Comparison of ENCODE assay signal across 8 cellular contexts in genomic region chr14:103385153-103385993, GRCh38. TPM values are rescaled to one million over a fixed set of nuclear protein-coding genes. Genes with fewer than 3 reads are reported as not detected.
DNase-seq lines count a peak whose midpoint lies in the region; ATAC-seq, FAIRE-seq and TF ChIP-seq lines count a peak whose summit lies in the region.

TSS of gene MARK3 (plus strand) at chr14:103385415. CDS start at chr14:103386030, 615 bp downstream.

- H3K4me1 Mint-ChIP-seq in CD4-positive, alpha-beta T cell (ENCODE audit: low read depth): peaks cover 42% of the 10 kb centered on the region

- H2AFZ ChIP-seq in HepG2 (ENCODE audit: low read length): peak within 1 kb of the TSS; percentile 46

- no peak for TF ChIP-seq RAD21 in HepG2 (CRISPR knock-in tag; IDR thresholded peaks at IDR 0.05)

- no peaks in the 10 kb centered on the region for H3K9me3 Mint-ChIP-seq in CD4-positive, alpha-beta T cell

- in situ Hi-C loops in HepG2 (cut with HindIII; ENCODE audit: extremely low pct_ligation_motif_present, low pct_unique_long_range_greater_than_20kb): no loop called here

- BruUV-seq in HepG2 (replicated peaks; lab: Mats Ljungman, UMichigan): no TSS peak

- H3K27ac ChIP-seq in CD4-positive, alpha-beta T cell (ENCODE audit: low read depth, low read length): peak within 1 kb of the TSS; percentile 92
- peak within 1 kb of the TSS; percentile 88 for H3K27ac ChIP-seq in HepG2 (ENCODE audit: extremely low read length, insufficient read depth, low read length)

- no peaks in the 10 kb centered on the region for H3K27me3 Mint-ChIP-seq in CD4-positive, alpha-beta T cell

- no peaks in the 10 kb centered on the region for H3K27me3 ChIP-seq in CD4-positive, alpha-beta T cell (ENCODE audit: control insufficient read depth, insufficient read depth, low read length)
- H3K27me3 ChIP-seq in HepG2 (ENCODE audit: control insufficient read depth in 1 of 2, insufficient read depth in 2 of 2, low read length in 2 of 2): peaks cover 1 to 4% of the 10 kb centered on the region in 2 experiments; a peak in 2 of 5 replicates

- peak within 1 kb of the TSS; percentile 96 for H3K27ac Mint-ChIP-seq in CD4-positive, alpha-beta T cell

- ATAC-seq in CD4-positive, alpha-beta T cell (ENCODE audit: poor library complexity): peak; percentile 89
- ATAC-seq in GM19438 (IDR thresholded peaks at IDR 0.05; ENCODE audit: low read depth, unreplicated experiment) (peak; percentile 94), HG03575 (IDR thresholded peaks at IDR 0.05; ENCODE audit: extremely low read depth, insufficient number of reproducible peaks, low FRiP score, unreplicated experiment) (peak; percentile 76), HepG2 (peak; percentile 97)

- H3K36me3 Mint-ChIP-seq in CD4-positive, alpha-beta T cell (ENCODE audit: low read depth): peaks cover 13% of the 10 kb centered on the region

- FAIRE-seq in HepG2 (lab: Jason Lieb, UNC): peak; percentile 47

- peaks cover 28% of the 10 kb centered on the region for H3K4me1 ChIP-seq in HepG2 (ENCODE audit: insufficient read depth, low read length)

- peak within 1 kb of the TSS; percentile 95 for H3K4me2 ChIP-seq in HepG2 (ENCODE audit: low read depth, low read length)

- WGBS in HepG2 (ENCODE audit: low lambda C conversion rate): 0% methylated on average over 20 of the region's 97 CpGs

- peaks cover 0 to 4% of the 10 kb centered on the region in 2 experiments; a peak in 1 of 5 replicates for H3K36me3 ChIP-seq in HepG2 (replicated peaks in 1 of 2; ENCODE audit: control insufficient read depth in 1 of 2, insufficient read depth in 2 of 2, low read length in 2 of 2)

- H3K79me2 ChIP-seq in HepG2 (ENCODE audit: insufficient read depth, low read length): peaks cover 40% of the 10 kb centered on the region

- peak; percentile 42 for TF ChIP-seq CTCF in CD4-positive, alpha-beta T cell (IDR thresholded peaks at IDR 0.05)
- TF ChIP-seq CTCF in HepG2 (CRISPR knock-in tag; IDR thresholded peaks at IDR 0.05): peak; percentile 37

- H3K4me3 ChIP-seq in HepG2 (replicated peaks in 1 of 3; ENCODE audit: insufficient read depth in 1 of 3, low read depth in 2 of 3, low read length in 3 of 3): peak within 1 kb of the TSS; percentile 92 to 98 (median 93)

- H3K9me3 ChIP-seq in CD4-positive, alpha-beta T cell (ENCODE audit: control insufficient read depth, low read length): no peaks in the 10 kb centered on the region
- H3K9me3 ChIP-seq in HepG2 (ENCODE audit: low read length): no peaks in the 10 kb centered on the region

- CTCF ChIA-PET in CD4-positive, alpha-beta T cell (lab: Charles Lee): interaction anchor here (0.6 to 1.4 kb wide), 5 partner anchors 11 to 52 kb away, joined by 3 read pairs; partner anchors contain the start of gene EIF5
- CTCF ChIA-PET in HepG2 (lab: Yijun Ruan, JAX; ENCODE audit: low intra/inter-chr PET ratio, low total read pairs): no interaction called here

- peak within 1 kb of the TSS; percentile 92 for H3K9ac ChIP-seq in HepG2 (ENCODE audit: insufficient read depth, low read depth, low read length)

- intact Hi-C loops in CD4-positive, alpha-beta T cell (cut with DNase I, micrococcal nuclease): loop anchor here (1.0 to 5.0 kb wide), 4 partner anchors 50 to 177 kb away; partner anchors contain the start of genes BAG5 (in 1 of the 2), COA8 (in 1 of the 2) and TRMT61A (in 1 of the 2)
- intact Hi-C loops in HepG2 (cut with micrococcal nuclease; ENCODE audit: unreplicated experiment): loop anchor here (5.0 kb wide), 1 partner anchor 38 kb away; no protein-coding TSS in a partner anchor

- DNase-seq in CD4-positive, alpha-beta T cell: peak; percentile 91 to 97 (median 94)
- DNase-seq in NCI-H82 (lab: John Stamatoyannopoulos, UW): peak; percentile 97
- DNase-seq in activated CD4-positive, alpha-beta T cell treated with anti-CD3 and anti-CD28 coated beads, Interleukin-2, amount 50 U/mL, for 48 hours: peak; percentile 96 to 97
- DNase-seq in dermis microvascular lymphatic vessel endothelial cell (ENCODE audit: low read depth in 2 of 2): peak; percentile 89 to 97
- DNase-seq in HepG2 (ENCODE audit: low spot score): peak; percentile 92
- peak; percentile 97 for DNase-seq in stimulated activated CD4-positive, alpha-beta T cell treated with anti-CD3 and anti-CD28 coated beads, Interleukin-4, amount 100 ng/mL, for 1 hour

- POLR2A ChIA-PET in CD4-positive, alpha-beta T cell (lab: Charles Lee): interaction anchor here (1.0 to 2.1 kb wide), 7 partner anchors 14 to 330 kb away, joined by 3 to 32 read pairs (median 4); partner anchors contain the start of genes EIF5, XRCC3 and ZFYVE21
- POLR2A ChIA-PET in HepG2 (lab: Yijun Ruan, JAX): interaction anchor here (1.0 to 1.2 kb wide), 2 partner anchors 52 to 144 kb away, joined by 4 read pairs; partner anchors contain the start of genes EIF5 and TRMT61A

- H3K4me3 Mint-ChIP-seq in CD4-positive, alpha-beta T cell: peak within 1 kb of the TSS; percentile 99

- TF ChIP-seq POLR2A in HepG2 (IDR thresholded peaks at IDR 0.05; ENCODE audit: insufficient read depth in 1 of 2, low read depth in 2 of 2, low read length in 2 of 2): peak; percentile 60 to 85; a peak in 3 of 4 replicates

- TF ChIP-seq EP300 in HepG2 (IDR thresholded peaks at IDR 0.05; ENCODE audit: low read depth in 2 of 2, low read length in 2 of 2): peak in 1 of 2 experiments; percentile 66; a peak in 2 of 4 replicates
- no peak for TF ChIP-seq EP300 in HepG2 (CRISPR knock-in tag; IDR thresholded peaks at IDR 0.05; ENCODE audit: borderline replicate concordance)

- peaks cover 24% of the 10 kb centered on the region for H4K20me1 ChIP-seq in HepG2 (ENCODE audit: insufficient read depth, low read length)

TF ChIP-seq in HepG2, 621 proteins besides CTCF, POLR2A, EP300 and RAD21 (continues in another document):
- TF ChIP-seq SRSF9 (IDR thresholded peaks at IDR 0.05; ENCODE audit: borderline replicate concordance, insufficient read depth, low read depth, low read length, poor library complexity, severe bottlenecking) (no peak), SIN3A (IDR thresholded peaks at IDR 0.05; ENCODE audit: borderline replicate concordance, low read depth, low read length) (peak; percentile 74; the same call in 1 of the 2 replicates), KLF6 (CRISPR knock-in tag; IDR thresholded peaks at IDR 0.05) (no peak), RFXAP (CRISPR knock-in tag; IDR thresholded peaks at IDR 0.05; ENCODE audit: borderline replicate concordance) (peak; percentile 100), MXD3 (CRISPR knock-in tag; IDR thresholded peaks at IDR 0.05) (no peak), BRCA1 (CRISPR knock-in tag; IDR thresholded peaks at IDR 0.05) (no peak)

RNA-seq across cellular contexts. Expression of gene MARK3, which starts in this region (rescaled TPM):
- 100 to 1,000 TPM; 107 TPM for total RNA-seq in CD4-positive, alpha-beta T cell
- total RNA-seq in dermis microvascular lymphatic vessel endothelial cell: 40.4 and 49.2 TPM in 2 replicates
- 41.4 and 56.6 TPM in 2 replicates for total RNA-seq in HepG2 (2016; rRNA removed; fragmentation: Illumina TruSeq; extraction: Trizol)
- 25.7 and 31.4 TPM in 2 replicates for total RNA-seq in HepG2 (2016; cell fraction: cytosol; rRNA removed; fragmentation: Illumina TruSeq; extraction: Trizol; ENCODE audit: low read depth)
- total RNA-seq in HepG2 (2016; cell fraction: insoluble cytoplasmic fraction; rRNA removed; fragmentation: Illumina TruSeq; extraction: Trizol): 41.7 and 52.5 TPM in 2 replicates
- 39.1 and 48.5 TPM in 2 replicates for total RNA-seq in HepG2 (2016; cell fraction: membrane; rRNA removed; fragmentation: Illumina TruSeq; extraction: Trizol)
- total RNA-seq in HepG2 (2016; cell fraction: nucleus; rRNA removed; fragmentation: Illumina TruSeq; extraction: Trizol): 69.9 and 73.0 TPM in 2 replicates
- 45.0 and 47.7 TPM in 2 replicates for polyA plus RNA-seq in HepG2 (2011; rRNA removed)
- 20.4 and 22.0 TPM in 2 replicates for polyA plus RNA-seq in HepG2 (2011; cell fraction: cytosol; rRNA removed)
- 65.4 and 76.5 TPM in 2 replicates for polyA plus RNA-seq in HepG2 (2011; cell fraction: nucleus; rRNA removed)
- polyA plus RNA-seq in HepG2 (2012): 28.5 and 28.9 TPM in 2 replicates
- 16.6 and 18.4 TPM in 2 replicates for polyA plus RNA-seq in HepG2 (2016; cell fraction: cytosol; fragmentation: Illumina TruSeq; extraction: Trizol; ENCODE audit: low read depth)
- 45.7 and 50.4 TPM in 2 replicates for polyA plus RNA-seq in HepG2 (2016; cell fraction: insoluble cytoplasmic fraction; fragmentation: Illumina TruSeq; extraction: Trizol; ENCODE audit: low read depth)
- polyA plus RNA-seq in HepG2 (2016; cell fraction: membrane; fragmentation: Illumina TruSeq; extraction: Trizol; ENCODE audit: low read depth): 24.0 and 32.3 TPM in 2 replicates
- polyA plus RNA-seq in HepG2 (2016; cell fraction: nucleus; fragmentation: Illumina TruSeq; extraction: Trizol; ENCODE audit: insufficient read depth, low read depth): 133 and 146 TPM in 2 replicates
- 31.1 and 72.6 TPM in 2 replicates for polyA minus RNA-seq in HepG2 (2011; rRNA and poly(A)+ RNA removed; ENCODE audit: low replicate concordance)
- 21.5 and 30.2 TPM in 2 replicates for polyA minus RNA-seq in HepG2 (2011; cell fraction: cytosol; rRNA and poly(A)+ RNA removed)
- polyA minus RNA-seq in HepG2 (2011; cell fraction: nucleus; rRNA and poly(A)+ RNA removed): 80.9 and 98.8 TPM in 2 replicates

Comparison
In these comparisons a context has a peak if more than half of its experiments do, and no peak if none do; other contexts are left out.
1. Peak in every context shown above with its lines: DNase-seq, ATAC-seq, H3K4me3 ChIP-seq and H3K27ac ChIP-seq.